In genomic region chr1:95753382-95754016, GRCh38 we compare ENCODE assay signal across 14 cellular contexts.
DNase-seq lines count a peak whose midpoint lies in the region; ATAC-seq, FAIRE-seq and TF ChIP-seq lines count a peak whose summit lies in the region.
"Had no signal": no experiment of that assay in that cellular context is flagged by ENCODE, and none has a peak within 500 bp of the region (broad histone marks: within the 10 kb centered on the region; RNA-seq: fewer than 3 reads in every experiment).

No MANE protein-coding gene starts in this region.

- no peak overlapping the region for H3K9ac ChIP-seq in kidney (ENCODE audit: low read length in 2 of 2)
- H3K9ac ChIP-seq: BLaER1 treated with 17β-estradiol and CSF1 and Interleukin-3, amounts not matched to agents 10 nM and 100 nM had no signal

- H3K4me3 Mint-ChIP-seq in WTC11 = no peak overlapping the region
- H3K4me3 Mint-ChIP-seq: B cell; CD8-positive, alpha-beta T cell; H9 had no signal

- FAIRE-seq in kidney (lab: Jason Lieb, UNC) = no peak
- FAIRE-seq: H1 had no signal

- ATAC-seq in WTC11 (no peak), upper lobe of left lung (ENCODE audit: low FRiP score in 2 of 2) (peak; percentile 20 to 47)
- ATAC-seq: CD8-positive, alpha-beta T cell had no signal

- peaks cover 19% of the 10 kb centered on the region for H3K36me3 Mint-ChIP-seq in WTC11
- H3K36me3 Mint-ChIP-seq: CD8-positive, alpha-beta T cell had no signal

- peaks cover 2 to 14% of the 10 kb centered on the region in 2 donors for H3K9me3 ChIP-seq in kidney (ENCODE audit: control insufficient read depth in 1 of 2, low read length in 2 of 2)
- peaks cover 4 to 42% (median 5%) of the 10 kb centered on the region in 4 donors for H3K9me3 ChIP-seq in upper lobe of left lung

- no peaks in the 10 kb centered on the region for H3K27me3 ChIP-seq in upper lobe of left lung
- H3K27me3 ChIP-seq: BLaER1 treated with 17β-estradiol and CSF1 and Interleukin-3, amounts not matched to agents 10 nM and 100 nM had no signal

- TF ChIP-seq POLR2A in upper lobe of left lung (IDR thresholded peaks at IDR 0.05) = no peak

- H3K4me1 Mint-ChIP-seq in WTC11 = peaks cover 12% of the 10 kb centered on the region
- H3K4me1 Mint-ChIP-seq: B cell had no signal

- H3K9me3 Mint-ChIP-seq in WTC11 = peaks cover 35% of the 10 kb centered on the region

- H3K36me3 ChIP-seq in kidney (ENCODE audit: control insufficient read depth in 1 of 2, insufficient read depth in 2 of 2, low read length in 2 of 2) (no peaks in the 10 kb centered on the region), upper lobe of left lung (no peaks in the 10 kb centered on the region)
- H3K36me3 ChIP-seq: BLaER1 treated with 17β-estradiol and CSF1 and Interleukin-3, amounts not matched to agents 10 nM and 100 nM had no signal

- intact Hi-C loops in kidney (cut with DNase I) = no loop called here

- DNase-seq in WTC11 (ENCODE audit: low spot score) (no peak), kidney (peak; percentile 39), upper lobe of left lung (peak in 1 of 2 donors; percentile 64), T-helper 9 cell (no peak), mesenteric fat pad (ENCODE audit: low spot score) (no peak), NCI-H226 (no peak)
- DNase-seq: Calu3; CD8-positive, alpha-beta T cell; DMS79 treated with DMSO at 0.1 percent for 48 hours; GF-D8; H9 had no signal

- H3K27ac ChIP-seq in kidney (ENCODE audit: low read depth in 2 of 2, low read length in 2 of 2) = no peak overlapping the region
- no peak overlapping the region for H3K27ac ChIP-seq in upper lobe of left lung
- H3K27ac ChIP-seq: BLaER1 treated with 17β-estradiol and CSF1 and Interleukin-3, amounts not matched to agents 10 nM and 100 nM had no signal

- H3K27ac Mint-ChIP-seq in WTC11 = no peak overlapping the region
- H3K27ac Mint-ChIP-seq: B cell; CD8-positive, alpha-beta T cell had no signal

- H3K4me3 ChIP-seq in kidney (ENCODE audit: low read length in 2 of 2) = no peak overlapping the region
- no peak overlapping the region for H3K4me3 ChIP-seq in upper lobe of left lung
- H3K4me3 ChIP-seq: BLaER1 treated with 17β-estradiol and CSF1 and Interleukin-3, amounts not matched to agents 10 nM and 100 nM had no signal

- POLR2A ChIA-PET in WTC11 (lab: Charles Lee) = no interaction called here

- CTCF ChIA-PET in WTC11 (lab: Charles Lee) = no interaction called here

- TF ChIP-seq CTCF in WTC11 (IDR thresholded peaks at IDR 0.05) (no peak), kidney (IDR thresholded peaks at IDR 0.05; ENCODE audit: borderline replicate concordance, extremely low read depth, insufficient read depth) (no peak), upper lobe of left lung (IDR thresholded peaks at IDR 0.05) (no peak)

- H3K27me3 Mint-ChIP-seq in WTC11 (ENCODE audit: low read depth) = no peaks in the 10 kb centered on the region; the same call in 1 of the 2 replicates
- H3K27me3 Mint-ChIP-seq: B cell had no signal

- no peak for TF ChIP-seq EP300 in upper lobe of left lung (IDR thresholded peaks at IDR 0.05)

- H3K4me1 ChIP-seq in kidney (ENCODE audit: control insufficient read depth in 1 of 2, insufficient read depth in 1 of 2, low read depth in 1 of 2, low read length in 2 of 2) (no peaks in the 10 kb centered on the region), upper lobe of left lung (no peaks in the 10 kb centered on the region)
- H3K4me1 ChIP-seq: BLaER1 treated with 17β-estradiol and CSF1 and Interleukin-3, amounts not matched to agents 10 nM and 100 nM had no signal

- 93 to 100% methylated on average over 1 to 12 of the region's 12 CpGs for WGBS in upper lobe of left lung, 2 donors

TF ChIP-seq in WTC11, 78 proteins besides CTCF, POLR2A, EP300 and RAD21:
- TF ChIP-seq SMAD4 (CRISPR knock-in tag; IDR thresholded peaks at IDR 0.05) (no peak), ZNF138 (CRISPR knock-in tag; conservative IDR thresholded peaks at IDR 0.05) (no peak), MYBL2 (CRISPR knock-in tag; IDR thresholded peaks at IDR 0.05) (no peak), PRDM15 (CRISPR knock-in tag; IDR thresholded peaks at IDR 0.05) (0 out of 2 replicates have a peak, but pooled peaks have one; percentile 36)
